In the genomic region with DNA sequence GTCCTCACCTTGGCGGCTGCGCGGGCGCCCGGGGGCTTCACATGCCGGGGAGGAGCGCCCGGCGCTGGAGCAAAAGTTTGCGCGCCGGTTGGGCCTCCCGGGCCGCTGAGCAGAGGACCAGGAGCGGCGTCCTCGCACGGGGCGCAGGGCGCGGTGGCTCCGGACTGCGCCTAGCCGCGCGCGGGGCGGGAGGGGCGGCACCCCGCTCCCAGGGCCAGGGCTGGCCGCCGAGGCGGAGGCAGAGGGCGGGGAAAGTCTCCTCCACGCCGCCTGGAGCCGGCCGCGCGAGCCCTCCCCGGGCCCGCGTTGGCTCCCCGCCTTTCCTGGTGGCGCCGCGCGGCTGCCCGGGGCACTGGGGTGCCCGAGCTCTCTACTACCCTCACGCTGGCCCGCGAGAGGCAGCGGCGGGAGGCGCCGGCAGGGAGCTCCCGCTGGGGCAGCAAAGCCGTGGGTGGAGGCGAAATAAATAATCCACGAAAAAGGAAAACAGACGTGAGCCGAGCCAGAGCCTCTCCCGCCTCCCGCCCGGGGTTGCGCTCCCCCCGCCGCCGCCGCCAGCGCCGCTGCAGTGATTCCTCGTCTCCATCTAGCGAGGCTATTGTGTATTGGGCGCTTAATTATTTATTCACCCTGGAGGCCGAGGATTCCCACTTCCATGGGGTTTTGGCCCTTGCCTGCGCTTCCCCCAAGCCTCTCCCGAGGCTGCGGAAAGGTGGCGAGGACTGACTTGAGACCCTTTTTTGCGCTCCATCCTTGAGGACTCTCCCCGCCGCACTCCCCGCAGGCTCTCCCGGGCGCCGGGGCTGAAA, we compare ENCODE assay signal across 8 cellular contexts. TPM values are rescaled to one million over a fixed set of nuclear protein-coding genes. Genes with fewer than 3 reads are reported as not detected.
DNase-seq lines count a peak whose midpoint lies in the region; ATAC-seq lines count a peak whose summit lies in the region.

No MANE protein-coding gene starts in this region.

- H3K9me3 Mint-ChIP-seq in CD4-positive, alpha-beta memory T cell = peaks cover 0 to 4% (median 0%) of the 10 kb centered on the region in 8 donors

- peaks cover 8% of the 10 kb centered on the region for H3K27me3 ChIP-seq in mucosa of stomach (ENCODE audit: control insufficient read depth, insufficient read depth, low read length)
- peaks cover 3% of the 10 kb centered on the region for H3K27me3 ChIP-seq in CD4-positive, alpha-beta memory T cell (ENCODE audit: insufficient read depth, low read length)
- H3K27me3 ChIP-seq in Karpas-422 (ENCODE audit: low read length) = no peaks in the 10 kb centered on the region

- H3K27ac Mint-ChIP-seq in CD4-positive, alpha-beta memory T cell = no peak overlapping the region

- no peak overlapping the region for H2AFZ ChIP-seq in Karpas-422 (ENCODE audit: low read length)

- DNase-seq in DMS153 treated with DMSO at 0.1 percent for 48 hours (lab: John Stamatoyannopoulos, UW; ENCODE audit: unreplicated experiment) (peak; percentile 34), NCI-H345 (lab: John Stamatoyannopoulos, UW) (peak; percentile 57), Karpas-422 (no peak)
- DNase-seq in CD4-positive, alpha-beta memory T cell = no peak

- H4K20me1 ChIP-seq in Karpas-422 (ENCODE audit: insufficient read depth, low read depth, low read length) = no peaks in the 10 kb centered on the region

- H3K4me3 ChIP-seq in mucosa of stomach (ENCODE audit: low read length) = no peak overlapping the region
- no peak overlapping the region for H3K4me3 ChIP-seq in CD4-positive, alpha-beta memory T cell (ENCODE audit: low read length in 2 of 2)
- no peak overlapping the region for H3K4me3 ChIP-seq in Karpas-422 (ENCODE audit: low read length)

- intact Hi-C loops in CD4-positive, alpha-beta memory T cell (cut with micrococcal nuclease) = no loop called here

- H3K27me3 Mint-ChIP-seq in CD4-positive, alpha-beta memory T cell = peaks cover 39 to 56% of the 10 kb centered on the region in 2 donors

- POLR2A ChIA-PET in CD4-positive, alpha-beta memory T cell (lab: Charles Lee; ENCODE audit: partially characterized antibody) = no interaction called here

- ATAC-seq in esophagus mucosa = peak; percentile 84
- no peak for ATAC-seq in HG03196 (IDR thresholded peaks at IDR 0.05; ENCODE audit: unreplicated experiment)
- ATAC-seq in HG02852 (IDR thresholded peaks at IDR 0.05; ENCODE audit: unreplicated experiment) = no peak

- peak overlapping the region in 1 of 8 donors; percentile 51 for H3K4me3 Mint-ChIP-seq in CD4-positive, alpha-beta memory T cell

- CTCF ChIA-PET in CD4-positive, alpha-beta memory T cell (lab: Charles Lee; ENCODE audit: partially characterized antibody) = no interaction called here

- no peaks in the 10 kb centered on the region for H3K79me2 ChIP-seq in Karpas-422 (ENCODE audit: low read length)

- H3K4me2 ChIP-seq in Karpas-422 (ENCODE audit: low read depth, low read length, poor library complexity, severe bottlenecking) = no peak overlapping the region

- H3K27ac ChIP-seq in CD4-positive, alpha-beta memory T cell (ENCODE audit: low read depth, low read length) = no peak overlapping the region
- H3K27ac ChIP-seq in Karpas-422 (ENCODE audit: low read length) = no peak overlapping the region

- no peaks in the 10 kb centered on the region for H3K9me2 ChIP-seq in Karpas-422 (replicated peaks; ENCODE audit: insufficient read depth, low read length)

- no peaks in the 10 kb centered on the region for H3K36me3 ChIP-seq in mucosa of stomach (ENCODE audit: control insufficient read depth, insufficient read depth, low read length)
- H3K36me3 ChIP-seq in CD4-positive, alpha-beta memory T cell (ENCODE audit: insufficient read depth, low read length) = no peaks in the 10 kb centered on the region
- H3K36me3 ChIP-seq in Karpas-422 (ENCODE audit: insufficient read depth, low read length) = no peaks in the 10 kb centered on the region

- no peaks in the 10 kb centered on the region for H3K36me3 Mint-ChIP-seq in CD4-positive, alpha-beta memory T cell

- H3K4me1 Mint-ChIP-seq in CD4-positive, alpha-beta memory T cell = peaks cover 0 to 17% (median 4%) of the 10 kb centered on the region in 4 donors

- H3K4me1 ChIP-seq in mucosa of stomach (ENCODE audit: control insufficient read depth, insufficient read depth, low read length) = peaks cover 10% of the 10 kb centered on the region
- H3K4me1 ChIP-seq in CD4-positive, alpha-beta memory T cell (ENCODE audit: insufficient read depth, low read length) = no peaks in the 10 kb centered on the region
- no peaks in the 10 kb centered on the region for H3K4me1 ChIP-seq in Karpas-422 (ENCODE audit: low read length)

- H3K9ac ChIP-seq in mucosa of stomach (ENCODE audit: low read length) (peak overlapping the region; percentile 51), Karpas-422 (ENCODE audit: low read length) (no peak overlapping the region)

- H3K9me3 ChIP-seq in mucosa of stomach (ENCODE audit: control insufficient read depth, low read length) (no peaks in the 10 kb centered on the region), Karpas-422 (ENCODE audit: low read length) (no peaks in the 10 kb centered on the region)
- no peaks in the 10 kb centered on the region for H3K9me3 ChIP-seq in CD4-positive, alpha-beta memory T cell (ENCODE audit: control insufficient read depth in 1 of 2, low read length in 2 of 2)

RNA-seq across cellular contexts. Expression of gene PRIMA1, which starts 0.5 kb away (rescaled TPM):
- 1.8 TPM for total RNA-seq in esophagus mucosa
- not detected for total RNA-seq in CD4-positive, alpha-beta memory T cell
- polyA plus RNA-seq in CD4-positive, alpha-beta memory T cell = not detected
- total RNA-seq in Karpas-422 (2014; rRNA removed; shearing (Covaris generic); ENCODE audit: low replicate concordance) = not detected in 2 replicates

Comparison
In these comparisons a context has a peak if more than half of its experiments do, and no peak if none do; other contexts are left out.
1. DNase-seq: peak in DMS153 treated with DMSO at 0.1 percent for 48 hours (single experiment) and NCI-H345 (single experiment); none in CD4-positive, alpha-beta memory T cell (0 of 5) and Karpas-422 (single experiment).